ENCODE assay signal across 18 cellular contexts in the genomic region with DNA sequence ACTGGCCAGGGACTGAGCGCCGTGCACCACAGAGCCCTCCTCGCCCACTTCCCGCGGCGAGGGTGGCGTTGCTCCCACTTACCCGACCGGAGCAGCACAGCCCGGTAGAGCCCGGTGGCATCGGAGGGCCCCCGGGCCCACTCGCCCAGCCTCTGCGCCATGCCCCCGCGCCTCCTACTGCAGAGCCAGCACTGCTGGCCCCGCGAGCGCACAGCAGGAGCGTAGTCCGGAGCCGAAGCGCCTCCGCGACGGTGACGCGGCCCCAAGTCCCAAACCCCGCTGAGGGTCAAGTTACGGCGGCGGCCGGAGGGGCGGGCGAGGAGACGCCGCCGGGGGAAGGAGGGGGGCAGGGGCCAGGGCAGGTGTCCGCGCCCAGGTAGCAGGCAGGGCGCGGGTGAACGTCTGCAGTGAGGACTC. TPM values are rescaled to one million over a fixed set of nuclear protein-coding genes. Genes with fewer than 3 reads are reported as not detected.
DNase-seq lines count a peak whose midpoint lies in the region; TF ChIP-seq lines count a peak whose summit lies in the region.
"Had no signal": no experiment of that assay in that cellular context is flagged by ENCODE, and none has a peak within 500 bp of the region (broad histone marks: within the 10 kb centered on the region; RNA-seq: fewer than 3 reads in every experiment).

No MANE protein-coding gene starts in this region.

- H3K27ac ChIP-seq in HUES48 (ENCODE audit: low read depth, low read length) (no peak overlapping the region), suprapubic skin (no peak overlapping the region), dorsolateral prefrontal cortex (peak overlapping the region in 9 of 59 donors; percentile 22 to 95 (median 86))
- H3K27ac ChIP-seq: skin epidermis had no signal

- 14% methylated on average over 18 of the region's 44 CpGs for WGBS in suprapubic skin

- H3K4me1 ChIP-seq in HUES48 (ENCODE audit: control insufficient read depth, insufficient read depth, low read length), result peaks cover 20% of the 10 kb centered on the region
- H3K4me1 ChIP-seq in suprapubic skin, result peaks cover 14% of the 10 kb centered on the region
- H3K4me1 ChIP-seq: BE2C had no signal

- intact Hi-C loops in dorsolateral prefrontal cortex (cut with DNase I), result no loop called here

- H3K9me3 ChIP-seq in HUES48 (ENCODE audit: control insufficient read depth, insufficient read depth, low read length), result no peaks in the 10 kb centered on the region
- no peaks in the 10 kb centered on the region for H3K9me3 ChIP-seq in suprapubic skin
- H3K9me3 ChIP-seq: BE2C had no signal

- no peak for TF ChIP-seq EP300 in suprapubic skin (IDR thresholded peaks at IDR 0.05)

- no peak for TF ChIP-seq POLR2A in suprapubic skin (IDR thresholded peaks at IDR 0.05)

- no peak for TF ChIP-seq CTCF in suprapubic skin (IDR thresholded peaks at IDR 0.05)
- no peak for TF ChIP-seq CTCF in dorsolateral prefrontal cortex (IDR thresholded peaks at IDR 0.05 in 54 of 56, conservative IDR thresholded peaks at IDR 0.05 in 2 of 56; ENCODE audit: low read depth in 1 of 56, partially characterized antibody in 56 of 56)

- H3K27me3 ChIP-seq in HUES48 (ENCODE audit: control insufficient read depth, insufficient read depth, low read length), result peaks cover 44% of the 10 kb centered on the region
- H3K27me3 ChIP-seq in suprapubic skin, result peaks cover 13% of the 10 kb centered on the region
- H3K27me3 ChIP-seq in dorsolateral prefrontal cortex, result peaks cover 0 to 4% (median 0%) of the 10 kb centered on the region in 45 donors
- H3K27me3 ChIP-seq: BE2C had no signal

- H3K9ac ChIP-seq in HUES48 (ENCODE audit: low read depth, low read length), result no peak overlapping the region

- H3K36me3 ChIP-seq in HUES48 (ENCODE audit: control insufficient read depth, insufficient read depth, low read length) (no peaks in the 10 kb centered on the region), suprapubic skin (no peaks in the 10 kb centered on the region)
- H3K36me3 ChIP-seq: BE2C had no signal

- H3K4me3 ChIP-seq in HUES48 (ENCODE audit: low read depth, low read length), result peak overlapping the region; percentile 61
- peak overlapping the region; percentile 23 for H3K4me3 ChIP-seq in suprapubic skin
- H3K4me3 ChIP-seq in dorsolateral prefrontal cortex, result no peak overlapping the region
- H3K4me3 ChIP-seq: GM12878, lung, skin epidermis had no signal

- DNase-seq in ecto neural progenitor cell (ENCODE audit: low spot score) (peak; percentile 66), islet precursor cell (peak; percentile 68), suprapubic skin (ENCODE audit: low spot score in 2 of 2) (no peak), cerebellar cortex (ENCODE audit: low spot score) (no peak), SKM-1 (lab: John Stamatoyannopoulos, UW; ENCODE audit: unreplicated experiment) (no peak), dorsolateral prefrontal cortex (no peak)
- DNase-seq in effector CD4-positive, alpha-beta T cell, result no peak
- DNase-seq: activated CD4-positive, alpha-beta T cell treated with anti-CD3 and anti-CD28 coated beads, Interleukin-2, amount 50 U/mL, for 4 hours; BE2C; GF-D8; NCI-H1436; RPMI8226; stimulated activated CD8-positive, alpha-beta memory T cell treated with anti-CD3 and anti-CD28 coated beads, Interleukin-4, amount 100 ng/mL, for 48 hours had no signal

RNA-seq across cellular contexts. Expression of a gene that starts 9.6 kb away (rescaled TPM):
- total RNA-seq in suprapubic skin, result 10 to 100 TPM; 18.1 to 33.4 (median 24.6) TPM
- 1,000 to 10,000 TPM in 22 of 120 experiments, 100 to 1,000 TPM in 98; 392 to 2,029 (median 764) TPM for total RNA-seq in dorsolateral prefrontal cortex
- total RNA-seq: GM12878 had no signal

RNA-seq across cellular contexts. Expression of a gene that starts 49.8 kb away (rescaled TPM):
- total RNA-seq in suprapubic skin (10 to 100 TPM in 1 of 4 donors, 1 to 10 TPM in 3; 5.7 to 12.2 (median 8.5) TPM), dorsolateral prefrontal cortex (10 to 100 TPM in 32 of 120 experiments, 1 to 10 TPM in 88; 2.1 to 21.2 (median 8.1) TPM)
- total RNA-seq: GM12878, HT-29 had no signal

Comparison
In these comparisons a context has a peak if more than half of its experiments do, and no peak if none do; other contexts are left out.
1. H3K4me3 ChIP-seq: peak in HUES48 (single experiment) and suprapubic skin (single experiment); none in dorsolateral prefrontal cortex (0 of 59).
2. DNase-seq: peak in ecto neural progenitor cell (single experiment) and islet precursor cell (single experiment); none in suprapubic skin (0 of 2), cerebellar cortex (single experiment), SKM-1 (single experiment), dorsolateral prefrontal cortex (0 of 10) and effector CD4-positive, alpha-beta T cell (single experiment).
3. RNA of a gene that starts 9.6 kb away (total RNA-seq): 392 to 2,029 TPM in dorsolateral prefrontal cortex; 18.1 to 33.4 TPM in suprapubic skin; every median in the first group is over 10 times any median in the second.